In the genomic region with DNA sequence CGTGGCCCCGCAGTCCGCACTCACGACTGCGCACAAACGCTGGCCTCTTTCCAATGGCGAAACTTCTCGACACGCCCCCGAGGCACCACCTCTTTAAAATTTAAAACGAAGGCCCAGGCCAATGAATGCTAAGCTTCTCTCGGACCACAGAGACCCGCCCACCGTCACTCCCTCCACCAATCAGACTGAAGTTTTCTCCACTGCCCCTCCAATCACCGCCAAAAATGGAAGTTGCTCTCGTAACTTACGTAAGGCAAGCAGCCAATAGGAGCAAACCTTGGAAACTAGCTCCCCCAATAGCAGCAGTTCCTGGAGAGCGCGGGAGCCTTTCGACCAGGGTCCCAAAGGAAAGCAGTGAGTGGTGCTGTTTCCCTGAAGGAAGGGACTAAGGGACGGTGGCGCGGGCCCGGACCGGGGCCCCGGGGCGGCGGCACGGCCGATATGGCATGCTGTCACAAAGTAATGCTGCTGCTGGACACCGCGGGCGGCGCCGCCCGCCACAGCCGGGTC, we compare ENCODE assay signal across 8 cellular contexts. TPM values are rescaled to one million over a fixed set of nuclear protein-coding genes. Genes with fewer than 3 reads are reported as not detected.
DNase-seq lines count a peak whose midpoint lies in the region; ATAC-seq and TF ChIP-seq lines count a peak whose summit lies in the region.

A gene with protein sequence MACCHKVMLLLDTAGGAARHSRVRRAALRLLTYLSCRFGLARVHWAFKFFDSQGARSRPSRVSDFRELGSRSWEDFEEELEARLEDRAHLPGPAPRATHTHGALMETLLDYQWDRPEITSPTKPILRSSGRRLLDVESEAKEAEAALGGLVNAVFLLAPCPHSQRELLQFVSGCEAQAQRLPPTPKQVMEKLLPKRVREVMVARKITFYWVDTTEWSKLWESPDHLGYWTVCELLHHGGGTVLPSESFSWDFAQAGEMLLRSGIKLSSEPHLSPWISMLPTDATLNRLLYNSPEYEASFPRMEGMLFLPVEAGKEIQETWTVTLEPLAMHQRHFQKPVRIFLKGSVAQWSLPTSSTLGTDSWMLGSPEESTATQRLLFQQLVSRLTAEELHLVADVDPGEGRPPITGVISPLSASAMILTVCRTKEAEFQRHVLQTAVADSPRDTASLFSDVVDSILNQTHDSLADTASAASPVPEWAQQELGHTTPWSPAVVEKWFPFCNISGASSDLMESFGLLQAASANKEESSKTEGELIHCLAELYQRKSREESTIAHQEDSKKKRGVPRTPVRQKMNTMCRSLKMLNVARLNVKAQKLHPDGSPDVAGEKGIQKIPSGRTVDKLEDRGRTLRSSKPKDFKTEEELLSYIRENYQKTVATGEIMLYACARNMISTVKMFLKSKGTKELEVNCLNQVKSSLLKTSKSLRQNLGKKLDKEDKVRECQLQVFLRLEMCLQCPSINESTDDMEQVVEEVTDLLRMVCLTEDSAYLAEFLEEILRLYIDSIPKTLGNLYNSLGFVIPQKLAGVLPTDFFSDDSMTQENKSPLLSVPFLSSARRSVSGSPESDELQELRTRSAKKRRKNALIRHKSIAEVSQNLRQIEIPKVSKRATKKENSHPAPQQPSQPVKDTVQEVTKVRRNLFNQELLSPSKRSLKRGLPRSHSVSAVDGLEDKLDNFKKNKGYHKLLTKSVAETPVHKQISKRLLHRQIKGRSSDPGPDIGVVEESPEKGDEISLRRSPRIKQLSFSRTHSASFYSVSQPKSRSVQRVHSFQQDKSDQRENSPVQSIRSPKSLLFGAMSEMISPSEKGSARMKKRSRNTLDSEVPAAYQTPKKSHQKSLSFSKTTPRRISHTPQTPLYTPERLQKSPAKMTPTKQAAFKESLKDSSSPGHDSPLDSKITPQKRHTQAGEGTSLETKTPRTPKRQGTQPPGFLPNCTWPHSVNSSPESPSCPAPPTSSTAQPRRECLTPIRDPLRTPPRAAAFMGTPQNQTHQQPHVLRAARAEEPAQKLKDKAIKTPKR (N-terminal part only) (plus strand): TSS at position 324 of the 510 bp plus-strand sequence. CDS start 118 bp downstream, at position 442.

- H3K27me3 ChIP-seq in spleen (replicated peaks in 1 of 7): peaks cover 0 to 20% (median 0%) of the 10 kb centered on the region in 7 donors

- DNase-seq in AG09309 (ENCODE audit: low read depth): peak; percentile 99
- DNase-seq in NCI-H226: peak; percentile 100
- DNase-seq in cardiac fibroblast (ENCODE audit: low read depth in 2 of 2): peak; percentile 100
- DNase-seq in inferior parietal cortex (ENCODE audit: extremely low spot score): peak; percentile 98
- peak; percentile 92 for DNase-seq in spleen

- TF ChIP-seq CTCF in AG09309 (IDR thresholded peaks at IDR 0.05; ENCODE audit: control insufficient read depth, insufficient read depth, low read depth, low read length, missing control alignments): no peak
- TF ChIP-seq CTCF in WI38 (IDR thresholded peaks at IDR 0.05; ENCODE audit: low read depth, low read length): no peak
- TF ChIP-seq CTCF in cardiac fibroblast (IDR thresholded peaks at IDR 0.05; ENCODE audit: low read depth, low read length): no peak
- peak in 1 of 11 experiments; percentile 32 for TF ChIP-seq CTCF in spleen (IDR thresholded peaks at IDR 0.05 in 8 of 11, conservative IDR thresholded peaks at IDR 0.05 in 3 of 11)

- no peak for TF ChIP-seq POLR2A in spleen (IDR thresholded peaks at IDR 0.05)

- H3K4me3 ChIP-seq in AG09309 (ENCODE audit: control insufficient read depth, low read depth, low read length) (peak within 1 kb of the TSS; percentile 89), WI38 (ENCODE audit: low read depth, low read length) (peak within 1 kb of the TSS; percentile 93), cardiac fibroblast (replicated peaks in 1 of 2; ENCODE audit: low read depth in 2 of 2, low read length in 2 of 2) (peak within 1 kb of the TSS; percentile 73 to 86), spleen (peak within 1 kb of the TSS; percentile 83 to 99 (median 96))

- ATAC-seq in GM19023 (IDR thresholded peaks at IDR 0.05; ENCODE audit: unreplicated experiment) (peak; percentile 94), HG03196 (IDR thresholded peaks at IDR 0.05; ENCODE audit: unreplicated experiment) (peak; percentile 87)

- intact Hi-C loops in spleen (cut with DNase I; ENCODE audit: low total_unique reads): no loop called here

- peaks cover 3 to 36% (median 16%) of the 10 kb centered on the region in 6 donors for H3K4me1 ChIP-seq in spleen

- no peaks in the 10 kb centered on the region for H3K36me3 ChIP-seq in spleen

- H3K27ac ChIP-seq in spleen: peak within 1 kb of the TSS in 5 of 8 donors; percentile 1 to 74 (median 46)

- WGBS in spleen, 5 donors: 0 to 1% (median 0%) methylated on average over 32 to 37 of the region's 37 CpGs

- no peaks in the 10 kb centered on the region for H3K9me3 ChIP-seq in spleen

RNA-seq across cellular contexts. Expression of the gene that starts here (rescaled TPM):
- 1 to 10 TPM in 5 of 7 donors, under 1 TPM in 2; 0.47 to 3.0 (median 1.6) TPM for total RNA-seq in spleen
- under 1 TPM; 0.22 to 0.59 (median 0.42) TPM for polyA plus RNA-seq in spleen

Comparison
In these comparisons a context has a peak if more than half of its experiments do, and no peak if none do; other contexts are left out.
1. Peak in every context shown above with its lines: DNase-seq, ATAC-seq, H3K4me3 ChIP-seq and H3K27ac ChIP-seq.